Comparison of ENCODE assay signal across 1 cellular context in genomic region chr2:73071452-73072399, GRCh38.
TF ChIP-seq lines count a peak whose summit lies in the region.

Gene SFXN5, minus strand, starts transcription at chr2:73071712. Its CDS starts 7 bp downstream, at chr2:73071705.

TF ChIP-seq in WTC11, 78 proteins besides CTCF, POLR2A, EP300 and RAD21 (continued from another document):
- TF ChIP-seq ARID4B (CRISPR knock-in tag; IDR thresholded peaks at IDR 0.05; ENCODE audit: borderline replicate concordance) (peak; percentile 83; the same call in 1 of the 2 replicates), ATF3 (CRISPR knock-in tag; conservative IDR thresholded peaks at IDR 0.05) (no peak), IRF1 (CRISPR knock-in tag; IDR thresholded peaks at IDR 0.05) (0 out of 2 replicates have a peak, but pooled peaks have one; percentile 13), EMX1 (CRISPR knock-in tag; IDR thresholded peaks at IDR 0.05) (0 out of 2 replicates have a peak, but pooled peaks have one; percentile 40), NR2C2 (CRISPR knock-in tag; IDR thresholded peaks at IDR 0.05) (no peak), ZBTB43 (CRISPR knock-in tag; IDR thresholded peaks at IDR 0.05) (peak; percentile 90), NFE2L1 (CRISPR knock-in tag; IDR thresholded peaks at IDR 0.05) (peak; percentile 59; the same call in 1 of the 2 replicates), TEAD1 (CRISPR knock-in tag; IDR thresholded peaks at IDR 0.05) (peak; percentile 73), USF1 (CRISPR knock-in tag; IDR thresholded peaks at IDR 0.05) (0 out of 2 replicates have a peak, but pooled peaks have one; percentile 38), CREM (CRISPR knock-in tag; IDR thresholded peaks at IDR 0.05) (peak; percentile 56), NFYB (CRISPR knock-in tag; conservative IDR thresholded peaks at IDR 0.05; ENCODE audit: low read depth) (0 out of 2 replicates have a peak, but pooled peaks have one; percentile 25), ZSCAN18 (CRISPR knock-in tag; IDR thresholded peaks at IDR 0.05) (0 out of 2 replicates have a peak, but pooled peaks have one; percentile 34)
TF ChIP-seq in WTC11: peak in this region for 22.
